Comparison of ENCODE assay signal across 8 cellular contexts in the genomic region with DNA sequence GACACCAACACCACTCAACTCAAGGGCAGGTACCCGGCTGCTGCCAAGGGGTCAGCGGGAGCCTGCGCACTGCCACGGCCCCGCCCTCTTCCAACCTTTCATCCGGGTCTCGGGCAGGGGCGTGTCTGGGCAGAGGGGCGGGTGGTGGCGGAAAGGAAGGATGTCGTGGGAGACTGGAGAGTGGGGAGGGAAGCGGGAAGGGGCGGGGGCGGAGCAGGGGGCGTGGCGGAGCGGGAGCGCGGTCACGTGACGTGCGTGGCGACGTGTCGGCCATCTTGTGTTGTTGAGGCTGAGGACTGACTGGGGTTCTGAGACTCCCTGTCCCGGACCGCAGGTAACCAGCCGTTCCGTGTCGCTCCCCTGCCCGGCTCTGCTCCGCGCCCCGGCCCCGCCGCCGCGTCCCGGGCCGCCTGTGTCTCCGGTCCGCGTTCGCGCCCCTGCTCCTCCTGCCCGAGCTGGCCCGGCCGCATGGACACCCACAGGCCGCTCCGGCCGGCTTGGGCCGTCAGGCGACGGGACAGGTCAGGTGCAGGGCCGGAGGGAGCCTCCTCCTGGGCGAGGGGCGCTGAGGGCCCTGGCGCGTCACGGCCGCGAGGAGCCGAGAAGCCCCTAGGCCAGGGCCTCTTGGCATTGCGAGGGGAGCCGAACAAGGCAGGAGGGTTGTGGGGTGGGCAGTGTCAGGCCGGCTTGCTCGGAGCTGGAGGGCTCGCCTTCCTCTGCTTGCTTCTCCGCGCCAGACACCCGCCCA. TPM values are rescaled to one million over a fixed set of nuclear protein-coding genes. Genes with fewer than 3 reads are reported as not detected.
DNase-seq lines count a peak whose midpoint lies in the region; ATAC-seq and TF ChIP-seq lines count a peak whose summit lies in the region.

A gene with protein sequence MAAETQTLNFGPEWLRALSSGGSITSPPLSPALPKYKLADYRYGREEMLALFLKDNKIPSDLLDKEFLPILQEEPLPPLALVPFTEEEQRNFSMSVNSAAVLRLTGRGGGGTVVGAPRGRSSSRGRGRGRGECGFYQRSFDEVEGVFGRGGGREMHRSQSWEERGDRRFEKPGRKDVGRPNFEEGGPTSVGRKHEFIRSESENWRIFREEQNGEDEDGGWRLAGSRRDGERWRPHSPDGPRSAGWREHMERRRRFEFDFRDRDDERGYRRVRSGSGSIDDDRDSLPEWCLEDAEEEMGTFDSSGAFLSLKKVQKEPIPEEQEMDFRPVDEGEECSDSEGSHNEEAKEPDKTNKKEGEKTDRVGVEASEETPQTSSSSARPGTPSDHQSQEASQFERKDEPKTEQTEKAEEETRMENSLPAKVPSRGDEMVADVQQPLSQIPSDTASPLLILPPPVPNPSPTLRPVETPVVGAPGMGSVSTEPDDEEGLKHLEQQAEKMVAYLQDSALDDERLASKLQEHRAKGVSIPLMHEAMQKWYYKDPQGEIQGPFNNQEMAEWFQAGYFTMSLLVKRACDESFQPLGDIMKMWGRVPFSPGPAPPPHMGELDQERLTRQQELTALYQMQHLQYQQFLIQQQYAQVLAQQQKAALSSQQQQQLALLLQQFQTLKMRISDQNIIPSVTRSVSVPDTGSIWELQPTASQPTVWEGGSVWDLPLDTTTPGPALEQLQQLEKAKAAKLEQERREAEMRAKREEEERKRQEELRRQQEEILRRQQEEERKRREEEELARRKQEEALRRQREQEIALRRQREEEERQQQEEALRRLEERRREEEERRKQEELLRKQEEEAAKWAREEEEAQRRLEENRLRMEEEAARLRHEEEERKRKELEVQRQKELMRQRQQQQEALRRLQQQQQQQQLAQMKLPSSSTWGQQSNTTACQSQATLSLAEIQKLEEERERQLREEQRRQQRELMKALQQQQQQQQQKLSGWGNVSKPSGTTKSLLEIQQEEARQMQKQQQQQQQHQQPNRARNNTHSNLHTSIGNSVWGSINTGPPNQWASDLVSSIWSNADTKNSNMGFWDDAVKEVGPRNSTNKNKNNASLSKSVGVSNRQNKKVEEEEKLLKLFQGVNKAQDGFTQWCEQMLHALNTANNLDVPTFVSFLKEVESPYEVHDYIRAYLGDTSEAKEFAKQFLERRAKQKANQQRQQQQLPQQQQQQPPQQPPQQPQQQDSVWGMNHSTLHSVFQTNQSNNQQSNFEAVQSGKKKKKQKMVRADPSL (N-terminal part only) (plus strand): TSS at position 273 of the 748 bp plus-strand sequence. CDS start 37,867 bp downstream, outside the sequence.

- H3K27ac Mint-ChIP-seq in T-helper 2 cell treated with Interferon-gamma antibody and Interleukin-4, amounts not matched to agents 5 μg/mL and 100 μg/mL, for 36 hours = peak within 1 kb of the TSS; percentile 83

- H3K36me3 Mint-ChIP-seq in T-helper 2 cell treated with Interferon-gamma antibody and Interleukin-4, amounts not matched to agents 5 μg/mL and 100 μg/mL, for 36 hours (ENCODE audit: low read depth) = peaks cover 26% of the 10 kb centered on the region

- peaks cover 2% of the 10 kb centered on the region for H3K27me3 Mint-ChIP-seq in T-helper 2 cell treated with Interferon-gamma antibody and Interleukin-4, amounts not matched to agents 5 μg/mL and 100 μg/mL, for 36 hours (ENCODE audit: low read depth)

- DNase-seq in NCI-H2029 (lab: John Stamatoyannopoulos, UW) (peak; percentile 94), anterior cingulate cortex (lab: John Stamatoyannopoulos, UW) (peak; percentile 82 to 99 (median 96)), right atrium auricular region (ENCODE audit: low spot score) (peak; percentile 98), psoas muscle (peak; percentile 97 to 98)
- peak; percentile 91 for DNase-seq in T-helper 2 cell treated with Interferon-gamma antibody and Interleukin-4, amounts not matched to agents 5 μg/mL and 100 μg/mL, for 36 hours (ENCODE audit: low spot score)

- H3K27me3 ChIP-seq in right atrium auricular region (no peaks in the 10 kb centered on the region), psoas muscle (ENCODE audit: insufficient read depth in 3 of 3, low read length in 2 of 3) (no peaks in the 10 kb centered on the region)

- H3K4me3 ChIP-seq in right atrium auricular region = peak within 1 kb of the TSS; percentile 80 to 93
- peak within 1 kb of the TSS; percentile 95 for H3K4me3 ChIP-seq in psoas muscle
- peak within 1 kb of the TSS; percentile 98 for H3K4me3 ChIP-seq in urinary bladder (ENCODE audit: low read depth, low read length)

- 0% methylated on average over 41 to 71 of the region's 71 CpGs for WGBS in psoas muscle, 3 donors
- WGBS in urinary bladder = under 1% methylated on average over 69 of the region's 71 CpGs

- H3K4me1 ChIP-seq in right atrium auricular region (peaks cover 0 to 36% of the 10 kb centered on the region in 2 donors), psoas muscle (peaks cover 35% of the 10 kb centered on the region), urinary bladder (ENCODE audit: insufficient read depth) (peaks cover 5% of the 10 kb centered on the region)

- no peaks in the 10 kb centered on the region for H3K9me3 Mint-ChIP-seq in T-helper 2 cell treated with Interferon-gamma antibody and Interleukin-4, amounts not matched to agents 5 μg/mL and 100 μg/mL, for 36 hours

- H3K4me1 Mint-ChIP-seq in T-helper 2 cell treated with Interferon-gamma antibody and Interleukin-4, amounts not matched to agents 5 μg/mL and 100 μg/mL, for 36 hours (ENCODE audit: low read depth) = peaks cover 34% of the 10 kb centered on the region

- H3K9me3 ChIP-seq in right atrium auricular region (no peaks in the 10 kb centered on the region), psoas muscle (no peaks in the 10 kb centered on the region)

- ATAC-seq in GM18505 (IDR thresholded peaks at IDR 0.05; ENCODE audit: unreplicated experiment) = peak; percentile 83
- ATAC-seq in HG02973 (IDR thresholded peaks at IDR 0.05; ENCODE audit: unreplicated experiment) = peak; percentile 73
- ATAC-seq in psoas muscle = peak; percentile 97 to 99 (median 97)

- peak within 1 kb of the TSS; percentile 97 to 98 for H3K27ac ChIP-seq in right atrium auricular region
- peak within 1 kb of the TSS; percentile 99 for H3K27ac ChIP-seq in psoas muscle
- peak within 1 kb of the TSS; percentile 87 for H3K27ac ChIP-seq in urinary bladder (ENCODE audit: low read depth)

- TF ChIP-seq POLR2A in GM18505 (IDR thresholded peaks at IDR 0.05; ENCODE audit: borderline replicate concordance, extremely low read depth, insufficient read depth, insufficient read length) = peak; percentile 78

- intact Hi-C loops in psoas muscle (cut with DNase I) = no loop called here

- H3K36me3 ChIP-seq in right atrium auricular region = no peaks in the 10 kb centered on the region
- H3K36me3 ChIP-seq in psoas muscle (ENCODE audit: insufficient read depth in 1 of 2, low read depth in 1 of 2) = no peaks in the 10 kb centered on the region
- no peaks in the 10 kb centered on the region for H3K36me3 ChIP-seq in urinary bladder (ENCODE audit: insufficient read depth)

- H3K4me3 Mint-ChIP-seq in T-helper 2 cell treated with Interferon-gamma antibody and Interleukin-4, amounts not matched to agents 5 μg/mL and 100 μg/mL, for 36 hours = peak within 1 kb of the TSS; percentile 99

- no peak for TF ChIP-seq CTCF in right atrium auricular region (IDR thresholded peaks at IDR 0.05)
- TF ChIP-seq CTCF in psoas muscle (IDR thresholded peaks at IDR 0.05) = no peak

RNA-seq across cellular contexts. Expression of the gene that starts here (rescaled TPM):
- 10 to 100 TPM; 48.4 to 57.1 TPM for total RNA-seq in right atrium auricular region
- total RNA-seq in psoas muscle = 10 to 100 TPM; 64.3 to 72.6 (median 65.5) TPM
- polyA plus RNA-seq in psoas muscle = 10 to 100 TPM; 13.8 to 44.7 (median 14.4) TPM
- total RNA-seq in urinary bladder = 121 TPM
- polyA plus RNA-seq in urinary bladder = 29.3 TPM

Comparison
In these comparisons a context has a peak if more than half of its experiments do, and no peak if none do; other contexts are left out.
1. Peak in every context shown above with its lines: DNase-seq, ATAC-seq, H3K4me3 ChIP-seq and H3K27ac ChIP-seq.